Comparison of ENCODE assay signal across 26 cellular contexts in the genomic region with DNA sequence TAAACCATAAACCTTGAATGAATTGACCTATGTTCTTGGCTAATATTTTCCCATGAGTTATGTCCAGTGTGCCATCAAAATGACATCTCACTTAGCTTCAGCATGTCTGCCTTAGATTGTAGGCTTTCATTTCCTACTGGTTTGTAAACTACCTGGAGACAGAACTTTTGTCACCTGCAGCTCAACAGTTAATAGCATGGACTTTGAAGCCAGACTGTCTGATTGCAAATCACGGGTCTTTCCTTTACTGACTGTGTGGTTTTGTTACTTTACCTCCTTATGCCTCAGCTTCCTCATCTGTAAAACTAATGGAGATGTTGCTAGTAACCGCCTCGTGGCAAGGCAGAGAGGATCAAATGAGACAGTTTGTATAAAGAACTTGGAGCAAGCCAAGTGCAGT.
DNase-seq lines count a peak whose midpoint lies in the region; ATAC-seq, FAIRE-seq and TF ChIP-seq lines count a peak whose summit lies in the region.
"Had no signal": no experiment of that assay in that cellular context is flagged by ENCODE, and none has a peak within 500 bp of the region (broad histone marks: within the 10 kb centered on the region; RNA-seq: fewer than 3 reads in every experiment).

No MANE protein-coding gene starts in this region.

- TF ChIP-seq CTCF in WTC11 (IDR thresholded peaks at IDR 0.05): no peak

- peaks cover 0 to 2% of the 10 kb centered on the region in 2 donors for H3K4me1 ChIP-seq in small intestine (ENCODE audit: control insufficient read depth in 2 of 2, insufficient read depth in 1 of 2, low read depth in 1 of 2, low read length in 1 of 2)
- H3K4me1 ChIP-seq: BE2C had no signal

- no peak overlapping the region for H3K4me3 Mint-ChIP-seq in WTC11
- H3K4me3 Mint-ChIP-seq: CD14-positive monocyte; CD4-positive, alpha-beta memory T cell; CD4-positive, CD25-positive, alpha-beta regulatory T cell; CD8-positive, alpha-beta memory T cell had no signal

- no peaks in the 10 kb centered on the region for H3K36me3 Mint-ChIP-seq in WTC11
- H3K36me3 Mint-ChIP-seq: CD14-positive monocyte; CD4-positive, alpha-beta memory T cell; CD4-positive, CD25-positive, alpha-beta regulatory T cell; CD8-positive, alpha-beta memory T cell had no signal

- H3K27me3 Mint-ChIP-seq in WTC11 (ENCODE audit: low read depth): peaks cover 34% of the 10 kb centered on the region

- CTCF ChIA-PET in WTC11 (lab: Charles Lee): interaction anchor here (1.4 kb wide), 1 partner anchor 10 kb away, joined by 3 read pairs; no protein-coding TSS in a partner anchor

- 51 to 63% (median 61%) methylated on average over 3 of the region's 3 CpGs for WGBS in small intestine, 3 donors

- no peaks in the 10 kb centered on the region for H3K9me3 ChIP-seq in small intestine (ENCODE audit: control insufficient read depth, low read depth)
- H3K9me3 ChIP-seq: BE2C had no signal

- peaks cover 6% of the 10 kb centered on the region for H3K9me3 Mint-ChIP-seq in WTC11

- POLR2A ChIA-PET in WTC11 (lab: Charles Lee): no interaction called here

- H3K27ac Mint-ChIP-seq in WTC11: no peak overlapping the region
- H3K27ac Mint-ChIP-seq: CD14-positive monocyte; CD4-positive, alpha-beta memory T cell; CD4-positive, CD25-positive, alpha-beta regulatory T cell had no signal

- H3K27me3 ChIP-seq in small intestine (ENCODE audit: control insufficient read depth in 2 of 2, insufficient read depth in 2 of 2, low read length in 2 of 2): no peaks in the 10 kb centered on the region
- H3K27me3 ChIP-seq: BE2C, BLaER1 had no signal

- H3K27ac ChIP-seq in small intestine (ENCODE audit: low read depth in 1 of 2, low read length in 1 of 2): no peak overlapping the region
- H3K27ac ChIP-seq: BLaER1 had no signal

- FAIRE-seq in small intestine (lab: Jason Lieb, UNC): no peak
- FAIRE-seq: A204.1, GM12878, GM12892, GM18507 had no signal

- ATAC-seq in WTC11: no peak
- peak; percentile 67 for ATAC-seq in left colon
- ATAC-seq: GM12878 had no signal

- no peaks in the 10 kb centered on the region for H3K36me3 ChIP-seq in small intestine (ENCODE audit: control insufficient read depth in 2 of 2, insufficient read depth in 2 of 2, low read length in 2 of 2)
- H3K36me3 ChIP-seq: BE2C, BLaER1 had no signal

- intact Hi-C loops in left colon (cut with DNase I, micrococcal nuclease): no loop called here

- H3K4me3 ChIP-seq in small intestine (ENCODE audit: low read depth in 1 of 2, low read length in 2 of 2): no peak overlapping the region
- H3K4me3 ChIP-seq: BLaER1, GM12878 had no signal

- H3K4me1 Mint-ChIP-seq in WTC11: no peaks in the 10 kb centered on the region
- H3K4me1 Mint-ChIP-seq: CD14-positive monocyte had no signal

- DNase-seq in WTC11 (ENCODE audit: low spot score) (no peak), left colon (no peak), small intestine (peak; percentile 65), NCI-H2107 treated with DMSO at 0.1 percent for 48 hours (lab: John Stamatoyannopoulos, UW; ENCODE audit: unreplicated experiment) (no peak), NCI-H2196 (lab: John Stamatoyannopoulos, UW; ENCODE audit: unreplicated experiment) (no peak)
- DNase-seq: 8988T; ACHN; BE2C; C1 segment of cervical spinal cord; CD4-positive, alpha-beta memory T cell; CD4-positive, CD25-positive, alpha-beta regulatory T cell; CD8-positive, alpha-beta memory T cell; COR-L47; DMS 273 treated with DMSO at 0.1 percent for 48 hours; DMS153; DMS53; DMS79; DND-41; EL; GDM1 had no signal

TF ChIP-seq in WTC11, 78 proteins besides CTCF, POLR2A, EP300 and RAD21:
- TF ChIP-seq, protein P1, sequence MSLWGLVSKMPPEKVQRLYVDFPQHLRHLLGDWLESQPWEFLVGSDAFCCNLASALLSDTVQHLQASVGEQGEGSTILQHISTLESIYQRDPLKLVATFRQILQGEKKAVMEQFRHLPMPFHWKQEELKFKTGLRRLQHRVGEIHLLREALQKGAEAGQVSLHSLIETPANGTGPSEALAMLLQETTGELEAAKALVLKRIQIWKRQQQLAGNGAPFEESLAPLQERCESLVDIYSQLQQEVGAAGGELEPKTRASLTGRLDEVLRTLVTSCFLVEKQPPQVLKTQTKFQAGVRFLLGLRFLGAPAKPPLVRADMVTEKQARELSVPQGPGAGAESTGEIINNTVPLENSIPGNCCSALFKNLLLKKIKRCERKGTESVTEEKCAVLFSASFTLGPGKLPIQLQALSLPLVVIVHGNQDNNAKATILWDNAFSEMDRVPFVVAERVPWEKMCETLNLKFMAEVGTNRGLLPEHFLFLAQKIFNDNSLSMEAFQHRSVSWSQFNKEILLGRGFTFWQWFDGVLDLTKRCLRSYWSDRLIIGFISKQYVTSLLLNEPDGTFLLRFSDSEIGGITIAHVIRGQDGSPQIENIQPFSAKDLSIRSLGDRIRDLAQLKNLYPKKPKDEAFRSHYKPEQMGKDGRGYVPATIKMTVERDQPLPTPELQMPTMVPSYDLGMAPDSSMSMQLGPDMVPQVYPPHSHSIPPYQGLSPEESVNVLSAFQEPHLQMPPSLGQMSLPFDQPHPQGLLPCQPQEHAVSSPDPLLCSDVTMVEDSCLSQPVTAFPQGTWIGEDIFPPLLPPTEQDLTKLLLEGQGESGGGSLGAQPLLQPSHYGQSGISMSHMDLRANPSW (CRISPR knock-in tag; conservative IDR thresholded peaks at IDR 0.05; ENCODE audit: low read depth): no peak
- peak; percentile 18; the same call in 1 of the 2 replicates for TF ChIP-seq GABPB1 (CRISPR knock-in tag; IDR thresholded peaks at IDR 0.05)
